In the genomic region with DNA sequence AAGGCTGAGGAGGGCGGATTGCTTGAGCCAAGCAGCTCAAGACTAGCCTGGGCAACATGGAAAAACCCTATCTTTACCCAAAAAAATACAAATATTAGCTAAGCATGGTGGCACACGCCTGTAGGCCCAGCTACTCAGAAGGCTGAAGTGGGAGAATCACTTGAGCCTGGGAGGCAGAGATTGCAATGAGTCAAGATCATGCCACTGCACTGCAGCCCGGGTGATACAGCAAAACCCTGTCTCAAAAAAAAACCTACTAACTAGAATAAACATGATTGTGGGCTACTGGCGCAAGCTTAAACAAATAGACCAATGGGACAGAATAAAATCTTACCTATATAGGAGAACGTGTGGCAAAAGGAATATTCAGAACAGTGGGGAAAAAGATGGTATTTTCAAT, we compare ENCODE assay signal across 2 cellular contexts.
TF ChIP-seq lines count a peak whose summit lies in the region.

No MANE protein-coding gene starts in this region.

TF ChIP-seq in K562, 482 proteins besides CTCF, POLR2A, EP300 and RAD21:
- TF ChIP-seq, protein P1, sequence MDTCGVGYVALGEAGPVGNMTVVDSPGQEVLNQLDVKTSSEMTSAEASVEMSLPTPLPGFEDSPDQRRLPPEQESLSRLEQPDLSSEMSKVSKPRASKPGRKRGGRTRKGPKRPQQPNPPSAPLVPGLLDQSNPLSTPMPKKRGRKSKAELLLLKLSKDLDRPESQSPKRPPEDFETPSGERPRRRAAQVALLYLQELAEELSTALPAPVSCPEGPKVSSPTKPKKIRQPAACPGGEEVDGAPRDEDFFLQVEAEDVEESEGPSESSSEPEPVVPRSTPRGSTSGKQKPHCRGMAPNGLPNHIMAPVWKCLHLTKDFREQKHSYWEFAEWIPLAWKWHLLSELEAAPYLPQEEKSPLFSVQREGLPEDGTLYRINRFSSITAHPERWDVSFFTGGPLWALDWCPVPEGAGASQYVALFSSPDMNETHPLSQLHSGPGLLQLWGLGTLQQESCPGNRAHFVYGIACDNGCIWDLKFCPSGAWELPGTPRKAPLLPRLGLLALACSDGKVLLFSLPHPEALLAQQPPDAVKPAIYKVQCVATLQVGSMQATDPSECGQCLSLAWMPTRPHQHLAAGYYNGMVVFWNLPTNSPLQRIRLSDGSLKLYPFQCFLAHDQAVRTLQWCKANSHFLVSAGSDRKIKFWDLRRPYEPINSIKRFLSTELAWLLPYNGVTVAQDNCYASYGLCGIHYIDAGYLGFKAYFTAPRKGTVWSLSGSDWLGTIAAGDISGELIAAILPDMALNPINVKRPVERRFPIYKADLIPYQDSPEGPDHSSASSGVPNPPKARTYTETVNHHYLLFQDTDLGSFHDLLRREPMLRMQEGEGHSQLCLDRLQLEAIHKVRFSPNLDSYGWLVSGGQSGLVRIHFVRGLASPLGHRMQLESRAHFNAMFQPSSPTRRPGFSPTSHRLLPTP (IDR thresholded peaks at IDR 0.05; ENCODE audit: borderline replicate concordance, extremely low read depth, insufficient read length): no peak
- TF ChIP-seq FOSL1 (tag; conservative IDR thresholded peaks at IDR 0.05): 0 out of 2 replicates have a peak, but pooled peaks have one; percentile 21
- no peak for TF ChIP-seq ZNF217 (CRISPR knock-in tag; IDR thresholded peaks at IDR 0.05)

TF ChIP-seq in SK-N-SH, 30 proteins besides CTCF, POLR2A, EP300 and RAD21:
- TF ChIP-seq FOSL2 (IDR thresholded peaks at IDR 0.05; ENCODE audit: borderline replicate concordance, low read depth) (no peak), TCF12 (IDR thresholded peaks at IDR 0.05) (no peak), JUND (IDR thresholded peaks at IDR 0.05) (no peak), TEAD4 (IDR thresholded peaks at IDR 0.05; ENCODE audit: borderline replicate concordance, insufficient read depth) (no peak)
